In genomic region chr11:3669128-3669527, GRCh38 we compare ENCODE assay signal across 22 cellular contexts. TPM values are rescaled to one million over a fixed set of nuclear protein-coding genes. Genes with fewer than 3 reads are reported as not detected.
DNase-seq lines count a peak whose midpoint lies in the region; FAIRE-seq and TF ChIP-seq lines count a peak whose summit lies in the region.
"Had no signal": no experiment of that assay in that cellular context is flagged by ENCODE, and none has a peak within 500 bp of the region (broad histone marks: within the 10 kb centered on the region; RNA-seq: fewer than 3 reads in every experiment).

No MANE protein-coding gene starts in this region.

- peaks cover 55% of the 10 kb centered on the region for H3K36me3 ChIP-seq in left ventricle myocardium inferior
- H3K36me3 ChIP-seq in right atrium auricular region, result peaks cover 38% of the 10 kb centered on the region
- H3K36me3 ChIP-seq in bronchial epithelial cell (ENCODE audit: control insufficient read depth, insufficient read depth, low read length), result peaks cover 11% of the 10 kb centered on the region
- H3K36me3 ChIP-seq in osteoblast (ENCODE audit: insufficient read depth, low read length), result peaks cover 37% of the 10 kb centered on the region

- H3K4me1 ChIP-seq in left ventricle myocardium inferior (peaks cover 32% of the 10 kb centered on the region), right atrium auricular region (peaks cover 0 to 10% of the 10 kb centered on the region in 2 donors), osteoblast (ENCODE audit: insufficient read depth, low read length) (no peaks in the 10 kb centered on the region)
- H3K4me1 ChIP-seq: BLaER1, SJSA1 had no signal

- CTCF ChIA-PET in RWPE1 (lab: Yijun Ruan, JAX), result no interaction called here

- TF ChIP-seq CTCF in left ventricle myocardium inferior (IDR thresholded peaks at IDR 0.05; ENCODE audit: borderline replicate concordance), result no peak
- no peak for TF ChIP-seq CTCF in right atrium auricular region (IDR thresholded peaks at IDR 0.05)
- no peak for TF ChIP-seq CTCF in bronchial epithelial cell (IDR thresholded peaks at IDR 0.05; ENCODE audit: insufficient read depth, low read length, severe bottlenecking)
- TF ChIP-seq CTCF in osteoblast (IDR thresholded peaks at IDR 0.05; ENCODE audit: extremely low read depth, low read depth, low read length), result no peak
- TF ChIP-seq CTCF in RWPE1 (conservative IDR thresholded peaks at IDR 0.05; ENCODE audit: low read depth), result no peak

- H3K9me3 ChIP-seq in left ventricle myocardium inferior (replicated peaks) (no peaks in the 10 kb centered on the region), right atrium auricular region (no peaks in the 10 kb centered on the region), osteoblast (ENCODE audit: low read depth, low read length) (no peaks in the 10 kb centered on the region)
- H3K9me3 ChIP-seq: BLaER1, MG63, SJSA1 had no signal

- H3K27ac ChIP-seq in left ventricle myocardium inferior (replicated peaks) (peak overlapping the region; percentile 72), right atrium auricular region (no peak overlapping the region), osteoblast (ENCODE audit: low read depth, low read length) (no peak overlapping the region), RWPE1 (no peak overlapping the region)
- H3K27ac ChIP-seq: BLaER1, PC-9, SJSA1 had no signal

- FAIRE-seq in bronchial epithelial cell (lab: Jason Lieb, UNC), result peak; percentile 28
- FAIRE-seq: GM12878 had no signal

- no peaks in the 10 kb centered on the region for H4K20me1 ChIP-seq in osteoblast (ENCODE audit: insufficient read depth, low read length)

- DNase-seq in left ventricle myocardium inferior, result no peak
- no peak for DNase-seq in right atrium auricular region (ENCODE audit: low spot score)
- no peak for DNase-seq in bronchial epithelial cell (ENCODE audit: low read depth)
- DNase-seq in osteoblast (ENCODE audit: insufficient read length, low spot score, missing footprints), result peak; percentile 56
- DNase-seq in mucosa of gallbladder (ENCODE audit: low spot score), result no peak
- DNase-seq in RWPE1 (ENCODE audit: low spot score), result no peak
- DNase-seq: Calu3; CD8-positive, alpha-beta T cell; DMS53; EL; Kasumi-1; MG63; NCI-H1048; NCI-H1436; NCI-H2029; NCI-H526; PC-9 had no signal

- H3K79me2 ChIP-seq in osteoblast (ENCODE audit: insufficient read depth, low read length), result no peaks in the 10 kb centered on the region

- POLR2A ChIA-PET in RWPE1 (lab: Yijun Ruan, JAX; ENCODE audit: low non-redundant PET), result no interaction called here

- intact Hi-C loops in left ventricle myocardium inferior (cut with micrococcal nuclease), result no loop called here

- no peak overlapping the region for H3K4me3 ChIP-seq in left ventricle myocardium inferior
- H3K4me3 ChIP-seq in right atrium auricular region, result no peak overlapping the region
- no peak overlapping the region for H3K4me3 ChIP-seq in bronchial epithelial cell (ENCODE audit: low read depth, low read length)
- no peak overlapping the region for H3K4me3 ChIP-seq in osteoblast (ENCODE audit: insufficient read depth, low read length)
- H3K4me3 ChIP-seq: BLaER1, GM12878, MG63, PC-9, SJSA1 had no signal

- H3K4me2 ChIP-seq in osteoblast (ENCODE audit: insufficient read depth, low read length), result no peak overlapping the region
- H3K4me2 ChIP-seq: BLaER1, PC-9 had no signal

- no peaks in the 10 kb centered on the region for H3K27me3 ChIP-seq in left ventricle myocardium inferior (ENCODE audit: low read depth)
- no peaks in the 10 kb centered on the region for H3K27me3 ChIP-seq in right atrium auricular region
- H3K27me3 ChIP-seq in bronchial epithelial cell (ENCODE audit: control insufficient read depth, insufficient read depth, low read length), result no peaks in the 10 kb centered on the region
- H3K27me3 ChIP-seq in osteoblast (ENCODE audit: insufficient read depth, low read length), result no peaks in the 10 kb centered on the region
- H3K27me3 ChIP-seq: BLaER1, MG63, SJSA1 had no signal

- no peak overlapping the region for H2AFZ ChIP-seq in osteoblast (ENCODE audit: low read length)
- H2AFZ ChIP-seq: PC-9 had no signal

RNA-seq across cellular contexts. Expression of gene CHRNA10, which starts 2.1 kb away (rescaled TPM):
- total RNA-seq in left ventricle myocardium inferior, result 1.0 TPM
- total RNA-seq in right atrium auricular region, result 1 to 10 TPM in 1 of 2 donors, not detected in 1; 1.0 TPM
- total RNA-seq in bronchial epithelial cell, result 0.26 and 0.51 TPM in 2 replicates
- 0.29 and 0.72 TPM in 2 replicates for total RNA-seq in osteoblast
- 1.8 TPM for total RNA-seq in mucosa of gallbladder

RNA-seq across cellular contexts. Expression of gene ART1, which starts 24.2 kb away (rescaled TPM):
- total RNA-seq in left ventricle myocardium inferior (0.58 TPM), right atrium auricular region (not detected), bronchial epithelial cell (not detected in 2 replicates), osteoblast (not detected in 2 replicates), mucosa of gallbladder (not detected)
- total RNA-seq: A673; Calu3; CD8-positive, alpha-beta T cell; GM12878; H4; PC-9; SJSA1 had no signal

RNA-seq across cellular contexts. Expression of gene ART5, which starts 27.3 kb away (rescaled TPM):
- total RNA-seq in left ventricle myocardium inferior (1.4 TPM), right atrium auricular region (1 to 10 TPM in 1 of 2 donors, under 1 TPM in 1; 0.86 to 1.1 TPM), bronchial epithelial cell (not detected in 2 replicates), osteoblast (0.29 and 0.36 TPM in 2 replicates), mucosa of gallbladder (0.17 TPM)
- total RNA-seq: A673; Calu3; CD8-positive, alpha-beta T cell; GM12878; PC-9; SJSA1 had no signal
